1 cellular context compared by ENCODE assay signal in the genomic region with DNA sequence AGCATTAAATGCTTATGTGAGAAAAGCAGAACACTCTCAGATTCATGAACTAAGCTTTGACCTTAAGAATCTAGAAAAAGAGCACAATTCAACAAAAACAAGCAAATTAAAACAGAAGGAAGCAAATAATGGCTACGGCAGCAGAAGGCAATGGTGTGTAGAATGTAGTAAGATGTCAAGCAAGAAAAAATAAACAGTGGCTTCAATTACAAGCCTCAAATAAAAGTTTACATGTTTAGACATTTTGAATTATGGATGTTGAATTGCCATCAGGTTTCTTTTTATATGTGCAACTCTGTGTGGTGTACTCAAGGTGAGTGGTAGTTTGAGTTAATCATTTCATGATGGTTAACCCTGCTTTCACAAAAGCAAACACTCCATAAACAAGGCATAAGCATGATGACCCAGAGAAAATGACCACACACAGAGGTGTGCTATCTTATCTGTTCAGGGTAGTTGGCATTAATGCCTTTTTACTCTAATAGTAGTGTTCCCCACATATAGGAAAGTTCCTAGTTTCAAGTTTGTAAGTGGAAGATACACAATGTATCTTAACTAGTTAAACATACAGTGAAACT.
TF ChIP-seq lines count a peak whose summit lies in the region.

No MANE protein-coding gene starts in this region.

TF ChIP-seq in HepG2, 621 proteins besides CTCF, POLR2A, EP300 and RAD21 (continued from another document):
- TF ChIP-seq MYPOP (CRISPR knock-in tag; IDR thresholded peaks at IDR 0.05) (no peak), SMC3 (IDR thresholded peaks at IDR 0.05; ENCODE audit: low read length) (no peak), ARNTL (CRISPR knock-in tag; IDR thresholded peaks at IDR 0.05) (no peak)
